ENCODE assay signal across 9 cellular contexts in genomic region chr7:30471205-30471604, GRCh38. TPM values are rescaled to one million over a fixed set of nuclear protein-coding genes. Genes with fewer than 3 reads are reported as not detected.
A peak's percentile ranks its signal among the peaks of the same experiment; 100 is the strongest.
DNase-seq lines count a peak whose midpoint lies in the region; ATAC-seq and TF ChIP-seq lines count a peak whose summit lies in the region.
"Had no signal": no experiment of that assay in that cellular context is flagged by ENCODE, and none has a peak within 500 bp of the region (broad histone marks: within the 10 kb centered on the region; RNA-seq: fewer than 3 reads in every experiment).

No MANE protein-coding gene starts in this region.

- H3K27me3 ChIP-seq in esophagus squamous epithelium (no peaks in the 10 kb centered on the region), ovary (no peaks in the 10 kb centered on the region)

- H3K27ac ChIP-seq in esophagus squamous epithelium = peak overlapping the region; percentile 53 to 85 (median 81)
- peak overlapping the region; percentile 23 to 81 for H3K27ac ChIP-seq in ovary

- 42% methylated on average over 2 of the region's 2 CpGs; no CpG with 5 or more reads in 1 of the 2 donors for WGBS in esophagus squamous epithelium, 2 donors
- 7 to 19% (median 17%) methylated on average over 2 of the region's 2 CpGs for WGBS in ovary, 3 donors

- intact Hi-C loops in esophagus squamous epithelium (cut with DNase I) (no loop called here), ovary (cut with DNase I) (no loop called here)

- no peak for DNase-seq in stimulated activated naive CD8-positive, alpha-beta T cell treated with anti-CD3 and anti-CD28 coated beads, Interleukin-15, amount 100 ng/mL, for 72 hours
- no peak for DNase-seq in stimulated activated naive CD8-positive, alpha-beta T cell treated with anti-CD3 and anti-CD28 coated beads, Interleukin-15, Interleukin-2, amounts not matched to agents 100 U/mL and 50 U/mL, for 24 hours
- DNase-seq in esophagus squamous epithelium (lab: John Stamatoyannopoulos, UW) = no peak
- DNase-seq in ovary = peak in 2 of 5 donors; percentile 36 to 54
- DNase-seq in stimulated activated CD4-positive, alpha-beta T cell treated with anti-CD3 and anti-CD28 coated beads, Interleukin-15, amount 100 ng/mL, for 24 hours = no peak
- DNase-seq in omental fat pad (ENCODE audit: low spot score) = no peak
- DNase-seq: islet precursor cell had no signal

- H3K9me3 Mint-ChIP-seq in stimulated activated naive CD8-positive, alpha-beta T cell treated with anti-CD3 and anti-CD28 coated beads, Interleukin-15, amount 100 ng/mL, for 72 hours = no peaks in the 10 kb centered on the region

- no peak for TF ChIP-seq EP300 in ovary (IDR thresholded peaks at IDR 0.05)

- peaks cover 0 to 11% (median 0%) of the 10 kb centered on the region in 3 donors for H3K36me3 ChIP-seq in esophagus squamous epithelium
- no peaks in the 10 kb centered on the region for H3K36me3 ChIP-seq in ovary

- H3K4me1 ChIP-seq in esophagus squamous epithelium (peaks cover 26 to 97% (median 63%) of the 10 kb centered on the region in 3 donors), ovary (ENCODE audit: insufficient read depth) (peaks cover 48% of the 10 kb centered on the region)

- no peaks in the 10 kb centered on the region for H3K27me3 Mint-ChIP-seq in stimulated activated naive CD8-positive, alpha-beta T cell treated with anti-CD3 and anti-CD28 coated beads, Interleukin-15, amount 100 ng/mL, for 72 hours

- ATAC-seq in stimulated activated naive CD8-positive, alpha-beta T cell treated with anti-CD3 and anti-CD28 coated beads, Interleukin-15, amount 100 ng/mL, for 72 hours = peak; percentile 28
- no peak for ATAC-seq in stimulated activated naive CD8-positive, alpha-beta T cell treated with anti-CD3 and anti-CD28 coated beads, Interleukin-15, Interleukin-2, amounts not matched to agents 100 U/mL and 50 U/mL, for 24 hours
- ATAC-seq in omental fat pad (ENCODE audit: low FRiP score) (no peak), GM18907 (IDR thresholded peaks at IDR 0.05; ENCODE audit: unreplicated experiment) (no peak), GM19397 (IDR thresholded peaks at IDR 0.05; ENCODE audit: unreplicated experiment) (no peak)

- no peak for TF ChIP-seq POLR2A in esophagus squamous epithelium (IDR thresholded peaks at IDR 0.05)
- TF ChIP-seq POLR2A in ovary (IDR thresholded peaks at IDR 0.05) = no peak

- H3K9me3 ChIP-seq in esophagus squamous epithelium = no peaks in the 10 kb centered on the region
- no peaks in the 10 kb centered on the region for H3K9me3 ChIP-seq in ovary

- no peak overlapping the region for H3K4me3 ChIP-seq in esophagus squamous epithelium
- no peak overlapping the region for H3K4me3 ChIP-seq in ovary

- H3K27ac Mint-ChIP-seq in stimulated activated naive CD8-positive, alpha-beta T cell treated with anti-CD3 and anti-CD28 coated beads, Interleukin-15, amount 100 ng/mL, for 72 hours = peak overlapping the region in 1 of 2 donors; percentile 50

- peaks cover 87% of the 10 kb centered on the region for H3K4me1 Mint-ChIP-seq in stimulated activated naive CD8-positive, alpha-beta T cell treated with anti-CD3 and anti-CD28 coated beads, Interleukin-15, amount 100 ng/mL, for 72 hours

- H3K4me3 Mint-ChIP-seq in stimulated activated naive CD8-positive, alpha-beta T cell treated with anti-CD3 and anti-CD28 coated beads, Interleukin-15, amount 100 ng/mL, for 72 hours = no peak overlapping the region

- TF ChIP-seq CTCF in esophagus squamous epithelium (IDR thresholded peaks at IDR 0.05) (no peak), ovary (IDR thresholded peaks at IDR 0.05) (no peak), omental fat pad (IDR thresholded peaks at IDR 0.05) (no peak)

RNA-seq across cellular contexts. Expression of gene NOD1, which starts 7.4 kb away (rescaled TPM):
- total RNA-seq in esophagus squamous epithelium = 10 to 100 TPM in 1 of 4 donors, 1 to 10 TPM in 3; 4.2 to 13.0 (median 6.2) TPM
- 10 to 100 TPM; 17.4 to 33.5 (median 20.6) TPM for total RNA-seq in ovary
- polyA plus RNA-seq in ovary = 10 to 100 TPM; 15.2 to 20.0 TPM
- total RNA-seq in omental fat pad = 10 to 100 TPM; 18.8 to 48.7 (median 33.3) TPM

RNA-seq across cellular contexts. Expression of gene GGCT, which starts 33.4 kb away (rescaled TPM):
- total RNA-seq in esophagus squamous epithelium = 10 to 100 TPM; 42.3 to 74.9 (median 63.9) TPM
- total RNA-seq in ovary = 10 to 100 TPM; 17.9 to 31.8 (median 22.0) TPM
- 10 to 100 TPM; 32.3 to 36.1 TPM for polyA plus RNA-seq in ovary
- 100 to 1,000 TPM in 2 of 4 donors, 10 to 100 TPM in 2; 33.6 to 210 (median 130) TPM for total RNA-seq in omental fat pad
